1 cellular context compared by ENCODE assay signal in the genomic region with DNA sequence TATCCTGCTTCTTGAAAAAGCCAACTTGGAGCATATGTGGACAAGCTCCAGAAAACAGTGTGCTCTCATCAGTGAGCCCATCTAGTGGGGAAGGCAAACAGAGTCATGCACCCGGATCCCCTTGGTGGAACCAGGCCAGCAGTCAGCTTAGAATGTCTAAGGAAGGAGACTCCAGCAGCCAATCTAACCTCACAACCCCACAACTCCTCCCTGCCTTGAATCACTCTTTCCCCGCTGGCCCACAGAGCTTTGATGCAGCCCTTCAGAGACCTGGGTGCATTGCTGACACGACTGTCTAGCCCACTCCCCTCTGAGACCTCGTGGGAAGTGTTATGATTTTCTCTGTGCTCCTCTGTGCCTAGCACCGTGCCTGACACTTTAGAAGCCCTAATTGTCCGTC.
TF ChIP-seq lines count a peak whose summit lies in the region.

No MANE protein-coding gene starts in this region.

TF ChIP-seq in IMR-90, 13 proteins besides CTCF, POLR2A, EP300 and RAD21 (continued from another document):
- no peak for TF ChIP-seq MXI1 (IDR thresholded peaks at IDR 0.05; ENCODE audit: borderline replicate concordance, low read depth, low read length)
- TF ChIP-seq RFX5 (IDR thresholded peaks at IDR 0.05; ENCODE audit: low read depth, low read length), result no peak
- no peak for TF ChIP-seq NFE2L2 (IDR thresholded peaks at IDR 0.05; ENCODE audit: low read depth, low read length)
- no peak for TF ChIP-seq CHD1 (IDR thresholded peaks at IDR 0.05; ENCODE audit: low read depth, low read length)
- TF ChIP-seq BHLHE40 (IDR thresholded peaks at IDR 0.05; ENCODE audit: low read depth, low read length), result no peak
- TF ChIP-seq RCOR1 (IDR thresholded peaks at IDR 0.05; ENCODE audit: insufficient replicate concordance, low read length), result no peak
TF ChIP-seq in IMR-90: peak in this region for 0.
